11 cellular contexts compared by ENCODE assay signal in the genomic region with DNA sequence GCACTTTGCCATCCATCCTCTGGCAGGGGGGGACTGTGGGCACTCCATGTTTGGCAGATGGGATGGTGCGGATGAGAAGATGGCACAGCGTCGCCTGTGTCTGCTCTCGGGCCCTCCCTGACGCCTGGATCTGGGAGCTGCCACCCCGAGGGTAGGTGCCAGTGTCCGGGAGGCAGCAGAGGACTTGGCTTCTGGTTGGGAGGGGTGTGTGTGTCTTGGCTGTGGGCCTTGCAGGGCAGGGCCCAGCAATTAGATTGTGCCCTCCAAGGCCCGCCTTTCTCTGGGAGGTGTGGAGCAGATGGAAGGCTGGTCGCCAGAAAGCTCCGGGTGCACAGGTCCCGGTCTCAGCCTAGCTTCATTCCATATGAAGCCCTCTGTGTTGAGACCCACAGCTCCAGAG. TPM values are rescaled to one million over a fixed set of nuclear protein-coding genes. Genes with fewer than 3 reads are reported as not detected.
A peak's percentile ranks its signal among the peaks of the same experiment; 100 is the strongest.
DNase-seq lines count a peak whose midpoint lies in the region; ATAC-seq, FAIRE-seq and TF ChIP-seq lines count a peak whose summit lies in the region.
"Had no signal": no experiment of that assay in that cellular context is flagged by ENCODE, and none has a peak within 500 bp of the region (broad histone marks: within the 10 kb centered on the region; RNA-seq: fewer than 3 reads in every experiment).

No MANE protein-coding gene starts in this region.

- H3K9me3 ChIP-seq in spleen: no peaks in the 10 kb centered on the region

- intact Hi-C loops in dendritic cell treated with granulocyte-macrophage colony-stimulating factor and Interleukin-4, amounts not matched to agents 40 ng/mL and 50 ng/mL, for 4 days (cut with micrococcal nuclease): loop anchor here (10.0 kb wide), 1 partner anchor 137 kb away; no protein-coding TSS in a partner anchor
- intact Hi-C loops in spleen (cut with DNase I; ENCODE audit: low total_unique reads): no loop called here

- H3K27me3 Mint-ChIP-seq in activated T-cell treated with anti-CD3 and anti-CD28 coated beads, Interleukin-2, amount 50 U/mL, for 72 hours (ENCODE audit: low read depth): peaks cover 53% of the 10 kb centered on the region
- no peaks in the 10 kb centered on the region for H3K27me3 Mint-ChIP-seq in dendritic cell treated with granulocyte-macrophage colony-stimulating factor and Interleukin-4, amounts not matched to agents 40 ng/mL and 50 ng/mL, for 4 days

- H3K4me3 ChIP-seq in spleen: peak overlapping the region in 6 of 8 donors; percentile 37 to 77 (median 48)

- ATAC-seq in activated T-cell treated with anti-CD3 and anti-CD28 coated beads, Interleukin-2, amount 50 U/mL, for 72 hours (replicated peaks in 1 of 2): no peak

- no peak for TF ChIP-seq POLR2A in spleen (IDR thresholded peaks at IDR 0.05)

- H3K9me3 Mint-ChIP-seq in activated T-cell treated with anti-CD3 and anti-CD28 coated beads, Interleukin-2, amount 50 U/mL, for 72 hours: no peaks in the 10 kb centered on the region
- H3K9me3 Mint-ChIP-seq in dendritic cell treated with granulocyte-macrophage colony-stimulating factor and Interleukin-4, amounts not matched to agents 40 ng/mL and 50 ng/mL, for 4 days: no peaks in the 10 kb centered on the region

- H3K36me3 Mint-ChIP-seq in activated T-cell treated with anti-CD3 and anti-CD28 coated beads, Interleukin-2, amount 50 U/mL, for 72 hours (ENCODE audit: insufficient read depth in 2 of 2): no peaks in the 10 kb centered on the region
- H3K36me3 Mint-ChIP-seq in dendritic cell treated with granulocyte-macrophage colony-stimulating factor and Interleukin-4, amounts not matched to agents 40 ng/mL and 50 ng/mL, for 4 days (ENCODE audit: low read depth): peaks cover 35% of the 10 kb centered on the region

- peaks cover 0 to 71% (median 0%) of the 10 kb centered on the region in 7 donors for H3K27me3 ChIP-seq in spleen (replicated peaks in 1 of 7)

- peaks cover 13 to 80% (median 63%) of the 10 kb centered on the region in 6 donors for H3K4me1 ChIP-seq in spleen

- peak overlapping the region; percentile 47 to 81 for H3K4me3 Mint-ChIP-seq in activated T-cell treated with anti-CD3 and anti-CD28 coated beads, Interleukin-2, amount 50 U/mL, for 72 hours
- H3K4me3 Mint-ChIP-seq in dendritic cell treated with granulocyte-macrophage colony-stimulating factor and Interleukin-4, amounts not matched to agents 40 ng/mL and 50 ng/mL, for 4 days: peak overlapping the region; percentile 97

- FAIRE-seq in HTR-8/SVneo (lab: Jason Lieb, UNC): no peak
- FAIRE-seq: GM18507 had no signal

- H3K36me3 ChIP-seq in spleen: peaks cover 0 to 20% (median 0%) of the 10 kb centered on the region in 6 donors

- H3K4me1 Mint-ChIP-seq in activated T-cell treated with anti-CD3 and anti-CD28 coated beads, Interleukin-2, amount 50 U/mL, for 72 hours (ENCODE audit: low read depth): peaks cover 60% of the 10 kb centered on the region
- H3K4me1 Mint-ChIP-seq in dendritic cell treated with granulocyte-macrophage colony-stimulating factor and Interleukin-4, amounts not matched to agents 40 ng/mL and 50 ng/mL, for 4 days (ENCODE audit: low read depth): peaks cover 87% of the 10 kb centered on the region

- no peak for DNase-seq in activated T-cell treated with anti-CD3 and anti-CD28 coated beads, Interleukin-2, amount 50 U/mL, for 72 hours
- DNase-seq in activated T-cell treated with anti-CD3 and anti-CD28 coated beads, Interleukin-2, amount 50 U/mL, for 48 hours: no peak
- DNase-seq in NCI-H1694 (lab: John Stamatoyannopoulos, UW) (peak; percentile 46), spleen (peak; percentile 73), HTR-8/SVneo (ENCODE audit: insufficient read length, low spot score) (no peak), GM10266 (ENCODE audit: extremely low spot score) (no peak)
- DNase-seq in activated CD4-positive, CD25-positive, alpha-beta regulatory T cell (lab: John Stamatoyannopoulos, UW): no peak
- DNase-seq: activated gamma-delta T cell had no signal

- no peak for TF ChIP-seq CTCF in spleen (IDR thresholded peaks at IDR 0.05 in 8 of 11, conservative IDR thresholded peaks at IDR 0.05 in 3 of 11)
- no peak for TF ChIP-seq CTCF in GM10266 (IDR thresholded peaks at IDR 0.05; ENCODE audit: control insufficient read depth, insufficient read depth, low read depth, missing control alignments)

- WGBS in spleen, 5 donors: 63 to 77% (median 66%) methylated on average over 11 of the region's 11 CpGs

- H3K27ac ChIP-seq in spleen: peak overlapping the region in 4 of 8 donors; percentile 58 to 89 (median 85)
- H3K27ac ChIP-seq: RWPE1 had no signal

- H3K27ac Mint-ChIP-seq in activated T-cell treated with anti-CD3 and anti-CD28 coated beads, Interleukin-2, amount 50 U/mL, for 72 hours: no peak overlapping the region
- peak overlapping the region; percentile 73 for H3K27ac Mint-ChIP-seq in dendritic cell treated with granulocyte-macrophage colony-stimulating factor and Interleukin-4, amounts not matched to agents 40 ng/mL and 50 ng/mL, for 4 days

RNA-seq across cellular contexts. Expression of gene RAP1GAP2, which starts 1.4 kb away (rescaled TPM):
- total RNA-seq in activated T-cell treated with anti-CD3 and anti-CD28 coated beads, Interleukin-2, amount 50 U/mL, for 72 hours: 1 to 10 TPM in 1 of 2 donors, under 1 TPM in 1; 0.50 to 3.1 TPM
- 10 to 100 TPM; 12.3 to 32.7 (median 14.5) TPM for total RNA-seq in spleen
- polyA plus RNA-seq in spleen: 1 to 10 TPM; 1.2 to 2.7 (median 1.5) TPM

RNA-seq across cellular contexts. Expression of gene CCDC92B, which starts 48.2 kb away (rescaled TPM):
- total RNA-seq in activated T-cell treated with anti-CD3 and anti-CD28 coated beads, Interleukin-2, amount 50 U/mL, for 72 hours: under 1 TPM in 1 of 2 donors, not detected in 1; 0.14 TPM
- under 1 TPM in 4 of 7 donors, not detected in 3; 0.14 to 0.26 (median 0.22) TPM for total RNA-seq in spleen
- under 1 TPM; 0.03 to 0.20 (median 0.06) TPM for polyA plus RNA-seq in spleen

Comparison
In these comparisons a context has a peak if more than half of its experiments do, and no peak if none do; other contexts are left out.
1. DNase-seq: peak in NCI-H1694 (single experiment) and spleen (single experiment); none in activated T-cell treated with anti-CD3 and anti-CD28 coated beads, Interleukin-2, amount 50 U/mL, for 72 hours (0 of 2), activated T-cell treated with anti-CD3 and anti-CD28 coated beads, Interleukin-2, amount 50 U/mL, for 48 hours (0 of 2), HTR-8/SVneo (single experiment), activated CD4-positive, CD25-positive, alpha-beta regulatory T cell (0 of 4) and GM10266 (single experiment).